10 cellular contexts compared by ENCODE assay signal in genomic region chr21:43825936-43826622, GRCh38. TPM values are rescaled to one million over a fixed set of nuclear protein-coding genes. Genes with fewer than 3 reads are reported as not detected.
DNase-seq lines count a peak whose midpoint lies in the region; ATAC-seq and TF ChIP-seq lines count a peak whose summit lies in the region.
"Had no signal": no experiment of that assay in that cellular context is flagged by ENCODE, and none has a peak within 500 bp of the region (broad histone marks: within the 10 kb centered on the region; RNA-seq: fewer than 3 reads in every experiment).

No MANE protein-coding gene starts in this region.

- intact Hi-C loops in mammary epithelial cell (cut with micrococcal nuclease) = no loop called here

- POLR2A ChIA-PET in BJ (lab: Charles Lee) = no interaction called here

- dilution Hi-C loops in mammary epithelial cell (cut with HindIII; ENCODE audit: low sequenced_read_pairs) = no loop called here

- H3K4me3 ChIP-seq in BJ (ENCODE audit: low read depth, low read length) = no peak overlapping the region
- H3K4me3 ChIP-seq in mammary epithelial cell (replicated peaks in 1 of 3; ENCODE audit: insufficient read depth in 1 of 3, low read depth in 2 of 3, low read length in 3 of 3) = no peak overlapping the region

- no peak overlapping the region for H3K27ac ChIP-seq in mammary epithelial cell (ENCODE audit: insufficient read depth, low read depth, low read length)

- H3K27me3 Mint-ChIP-seq in nephron progenitor cell (ENCODE audit: low read depth, poor library complexity) = peaks cover 6% of the 10 kb centered on the region

- BruUV-seq in mammary epithelial cell (replicated peaks; lab: Mats Ljungman, UMichigan) = no TSS peak

- peaks cover 1% of the 10 kb centered on the region for H3K36me3 Mint-ChIP-seq in nephron progenitor cell (ENCODE audit: low read depth)

- WGBS in mammary epithelial cell (ENCODE audit: low coverage, missing lambda C conversion rate) = 87% methylated on average over 12 of the region's 31 CpGs

- H4K20me1 ChIP-seq in mammary epithelial cell (ENCODE audit: insufficient read depth, low read length) = no peaks in the 10 kb centered on the region

- CTCF ChIA-PET in BJ (lab: Yijun Ruan, JAX) = interaction anchor here (0.6 to 1.9 kb wide), 6 partner anchors 9 to 150 kb away, joined by 3 to 8 read pairs (median 3); no protein-coding TSS in a partner anchor
- CTCF ChIA-PET in mammary epithelial cell (lab: Charles Lee; ENCODE audit: low non-redundant PET) = no interaction called here

- no peak overlapping the region for H2AFZ ChIP-seq in mammary epithelial cell (ENCODE audit: low read depth, low read length)

- in situ Hi-C loops in mammary epithelial cell (cut with MboI; ENCODE audit: low sequenced_read_pairs in 2 of 2) = no loop called here

- peak; percentile 39 for TF ChIP-seq CTCF in BJ (IDR thresholded peaks at IDR 0.05; ENCODE audit: insufficient read depth, low read depth, low read length)
- TF ChIP-seq CTCF in mammary epithelial cell (conservative IDR thresholded peaks at IDR 0.05 in 1 of 2, IDR thresholded peaks at IDR 0.05 in 1 of 2; ENCODE audit: extremely low read depth in 1 of 2, insufficient read depth in 1 of 2, low read depth in 1 of 2, low read length in 2 of 2) = peak; percentile 5 to 32
- peak; percentile 19 for TF ChIP-seq CTCF in nephron progenitor cell (IDR thresholded peaks at IDR 0.05)

- peak overlapping the region; percentile 90 for H3K27ac Mint-ChIP-seq in nephron progenitor cell
- H3K27ac Mint-ChIP-seq: T-helper 17 cell had no signal

- no peaks in the 10 kb centered on the region for H3K79me2 ChIP-seq in mammary epithelial cell (ENCODE audit: insufficient read depth, low read length)

- H3K4me2 ChIP-seq in mammary epithelial cell (ENCODE audit: insufficient read depth, low read depth, low read length) = no peak overlapping the region

- H3K4me1 ChIP-seq in mammary epithelial cell (ENCODE audit: insufficient read depth, low read length) = peaks cover 2% of the 10 kb centered on the region

- H3K9ac ChIP-seq in mammary epithelial cell (ENCODE audit: insufficient read depth, low read length) = no peak overlapping the region

- H3K4me3 Mint-ChIP-seq in nephron progenitor cell = peak overlapping the region; percentile 50
- H3K4me3 Mint-ChIP-seq: T-helper 17 cell had no signal

- peaks cover 3% of the 10 kb centered on the region for H3K27me3 ChIP-seq in BJ (ENCODE audit: control insufficient read depth, insufficient read depth, low read length)
- H3K27me3 ChIP-seq in mammary epithelial cell (ENCODE audit: insufficient read depth, low read length) = peaks cover 3% of the 10 kb centered on the region

- H3K4me1 Mint-ChIP-seq in nephron progenitor cell = peaks cover 25% of the 10 kb centered on the region
- H3K4me1 Mint-ChIP-seq: T-helper 17 cell had no signal

- no peaks in the 10 kb centered on the region for H3K9me3 ChIP-seq in mammary epithelial cell (replicated peaks; ENCODE audit: insufficient read depth, low read length)

- H3K36me3 ChIP-seq in BJ (ENCODE audit: control insufficient read depth, insufficient read depth, low read length) (no peaks in the 10 kb centered on the region), mammary epithelial cell (ENCODE audit: insufficient read depth, low read length) (no peaks in the 10 kb centered on the region)

- no peak for DNase-seq in BJ (ENCODE audit: low read depth)
- DNase-seq in NCI-H128 (lab: John Stamatoyannopoulos, UW; ENCODE audit: unreplicated experiment) = peak; percentile 12
- DNase-seq in mammary epithelial cell = no peak
- DNase-seq in nephron progenitor cell = peak; percentile 54
- no peak for DNase-seq in activated CD4-positive, alpha-beta T cell treated with anti-CD3 and anti-CD28 coated beads for 1 hour
- no peak for DNase-seq in 8988T
- DNase-seq: COR-L47, T-helper 17 cell had no signal

- no peak for ATAC-seq in HG03159 (IDR thresholded peaks at IDR 0.05; ENCODE audit: unreplicated experiment)
- no peak for ATAC-seq in GM18520 (IDR thresholded peaks at IDR 0.05; ENCODE audit: unreplicated experiment)
- ATAC-seq: T-helper 17 cell had no signal

- peaks cover 21% of the 10 kb centered on the region for H3K9me3 Mint-ChIP-seq in nephron progenitor cell

RNA-seq across cellular contexts. Expression of gene RRP1, which starts 36.7 kb away (rescaled TPM):
- polyA plus RNA-seq in BJ (2011; rRNA removed) = 7.3 and 14.4 TPM in 2 replicates
- polyA minus RNA-seq in BJ (2011; rRNA and poly(A)+ RNA removed) = 4.0 and 5.5 TPM in 2 replicates
- 10 to 100 TPM; 20.7 to 40.8 TPM for total RNA-seq in mammary epithelial cell
- polyA plus RNA-seq in mammary epithelial cell = 21.9 TPM
- 134 TPM for polyA minus RNA-seq in mammary epithelial cell

RNA-seq across cellular contexts. Expression of gene AGPAT3, which starts 38.9 kb away (rescaled TPM):
- polyA plus RNA-seq in BJ (2011; rRNA removed) = 39.7 and 68.5 TPM in 2 replicates
- 47.0 and 50.1 TPM in 2 replicates for polyA minus RNA-seq in BJ (2011; rRNA and poly(A)+ RNA removed)
- 10 to 100 TPM; 32.5 to 35.8 TPM for total RNA-seq in mammary epithelial cell
- 13.1 TPM for polyA plus RNA-seq in mammary epithelial cell
- 49.0 TPM for polyA minus RNA-seq in mammary epithelial cell

RNA-seq across cellular contexts. Expression of gene CSTB, which starts 50.0 kb away (rescaled TPM):
- polyA plus RNA-seq in BJ (2011; rRNA removed) = 58.2 and 66.5 TPM in 2 replicates
- polyA minus RNA-seq in BJ (2011; rRNA and poly(A)+ RNA removed) = 14.7 and 17.3 TPM in 2 replicates
- 10 to 100 TPM; 10.7 to 78.9 TPM for total RNA-seq in mammary epithelial cell
- 148 TPM for polyA plus RNA-seq in mammary epithelial cell
- 31.7 TPM for polyA minus RNA-seq in mammary epithelial cell

Comparison
In these comparisons a context has a peak if more than half of its experiments do, and no peak if none do; other contexts are left out.
1. DNase-seq: peak in NCI-H128 (single experiment) and nephron progenitor cell (single experiment); none in BJ (single experiment), mammary epithelial cell (single experiment), activated CD4-positive, alpha-beta T cell treated with anti-CD3 and anti-CD28 coated beads for 1 hour (single experiment) and 8988T (single experiment).
2. Peak in every context shown above with its lines, with median percentiles within 50 percentile points of each other: CTCF ChIP-seq.